ENCODE assay signal across 23 cellular contexts in the genomic region with DNA sequence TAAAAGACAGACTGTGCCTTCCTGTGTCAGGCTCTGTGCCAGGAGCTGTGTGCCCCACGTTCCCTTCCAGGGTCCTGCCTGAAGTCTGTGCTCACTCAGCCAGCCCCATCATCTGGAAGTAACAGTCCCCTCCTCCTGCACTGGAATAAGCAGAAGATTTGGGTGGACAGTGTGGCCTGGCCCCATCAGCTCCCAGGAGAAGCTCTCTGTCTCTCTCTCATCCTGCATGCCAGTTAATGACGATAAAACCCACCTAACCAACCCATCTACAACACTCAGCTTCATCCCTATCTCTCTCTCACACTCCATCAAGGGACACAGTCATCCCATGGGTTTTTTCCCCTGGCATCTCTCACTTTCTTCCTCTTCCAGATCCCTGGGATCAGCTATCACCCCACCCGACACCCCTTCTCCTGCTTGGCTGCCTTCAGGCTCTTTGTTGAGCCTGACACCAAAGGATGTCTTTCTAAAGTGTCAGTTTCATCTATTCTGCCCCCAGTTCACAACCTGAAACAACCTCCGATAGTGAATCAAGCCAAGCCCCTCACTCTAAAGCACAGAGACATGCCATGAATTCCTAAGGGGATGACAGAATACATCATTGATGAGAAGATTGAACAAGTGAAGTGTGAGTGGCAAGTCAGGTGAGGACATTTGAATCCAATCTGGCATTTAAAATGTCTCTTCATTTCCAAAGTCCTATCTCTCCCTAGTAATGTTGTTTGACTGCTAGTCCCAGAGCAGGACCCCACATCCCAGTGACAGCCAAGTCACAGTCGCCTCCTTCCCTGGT.
A peak's percentile ranks its signal among the peaks of the same experiment; 100 is the strongest.
DNase-seq lines count a peak whose midpoint lies in the region; ATAC-seq and TF ChIP-seq lines count a peak whose summit lies in the region.
"Had no signal": no experiment of that assay in that cellular context is flagged by ENCODE, and none has a peak within 500 bp of the region (broad histone marks: within the 10 kb centered on the region; RNA-seq: fewer than 3 reads in every experiment).

No MANE protein-coding gene starts in this region.

- H3K36me3 Mint-ChIP-seq in MCF 10A (ENCODE audit: insufficient read depth, unreplicated experiment) = no peaks in the 10 kb centered on the region
- H3K36me3 Mint-ChIP-seq: CD4-positive, CD25-positive, alpha-beta regulatory T cell had no signal

- H2AFZ ChIP-seq in mammary epithelial cell (ENCODE audit: low read depth, low read length) (peak overlapping the region; percentile 67), neural cell (ENCODE audit: low read depth, low read length) (no peak overlapping the region)

- H3K4me2 ChIP-seq in mammary epithelial cell (ENCODE audit: insufficient read depth, low read depth, low read length) (no peak overlapping the region), neural cell (ENCODE audit: low read length) (no peak overlapping the region)

- no peak overlapping the region for H3K27ac ChIP-seq in breast epithelium
- peak overlapping the region; percentile 63 for H3K27ac ChIP-seq in mammary epithelial cell (ENCODE audit: insufficient read depth, low read depth, low read length)
- peak overlapping the region; percentile 74 for H3K27ac ChIP-seq in neural cell (ENCODE audit: low read length)
- H3K27ac ChIP-seq: 22Rv1 had no signal

- H3K4me1 Mint-ChIP-seq in MCF 10A (ENCODE audit: insufficient read depth, unreplicated experiment) = peaks cover 52% of the 10 kb centered on the region
- H3K4me1 Mint-ChIP-seq: CD4-positive, CD25-positive, alpha-beta regulatory T cell; H9 had no signal

- TF ChIP-seq RAD21 in neural cell (conservative IDR thresholded peaks at IDR 0.05) = no peak

- POLR2A ChIA-PET in MCF 10A (lab: Yijun Ruan, JAX) = interaction anchor here (0.8 to 1.8 kb wide), 2 partner anchors 12 to 37 kb away, joined by 4 to 8 read pairs; no protein-coding TSS in a partner anchor

- peak; percentile 93 for TF ChIP-seq EP300 in neural cell (conservative IDR thresholded peaks at IDR 0.05; ENCODE audit: poor library complexity, severe bottlenecking)

- no peak overlapping the region for H3K4me3 Mint-ChIP-seq in MCF 10A (ENCODE audit: unreplicated experiment)
- H3K4me3 Mint-ChIP-seq: B cell; CD4-positive, CD25-positive, alpha-beta regulatory T cell; H9 had no signal

- H3K27me3 ChIP-seq in breast epithelium = no peaks in the 10 kb centered on the region
- H3K27me3 ChIP-seq in mammary epithelial cell (ENCODE audit: insufficient read depth, low read length) = no peaks in the 10 kb centered on the region
- no peaks in the 10 kb centered on the region for H3K27me3 ChIP-seq in neural cell (ENCODE audit: insufficient read depth, low read depth, low read length)
- H3K27me3 ChIP-seq: MG63 had no signal

- no peak for DNase-seq in MCF 10A (ENCODE audit: unreplicated experiment)
- DNase-seq in breast epithelium (ENCODE audit: low spot score in 2 of 2) = no peak
- DNase-seq in mammary epithelial cell = no peak
- DNase-seq in medulla oblongata (ENCODE audit: extremely low spot score) = no peak
- DNase-seq in DMS 273 treated with DMSO at 0.1 percent for 48 hours (lab: John Stamatoyannopoulos, UW) = no peak
- DNase-seq in activated effector memory CD4-positive, alpha-beta T cell treated with Interleukin-2 at 50 U/mL for 16 hours = no peak
- DNase-seq: CD4-positive, CD25-positive, alpha-beta regulatory T cell; COR-L47; GDM1; H9; Karpas-422; NCI-H1092 treated with DMSO at 0.1 percent for 48 hours; NCI-H146; NCI-H2081 treated with DMSO at 0.1 percent for 48 hours; NCI-H510A; NCI-H774; SIG-M5 had no signal

- H3K27ac Mint-ChIP-seq in MCF 10A (ENCODE audit: low read depth, unreplicated experiment) = peak overlapping the region; percentile 78
- H3K27ac Mint-ChIP-seq: B cell; CD4-positive, CD25-positive, alpha-beta regulatory T cell; H9 had no signal

- no peaks in the 10 kb centered on the region for H3F3A ChIP-seq in neural cell (ENCODE audit: insufficient read depth, low read length, poor library complexity, severe bottlenecking)

- no peak for ATAC-seq in GM21515 (IDR thresholded peaks at IDR 0.05; ENCODE audit: unreplicated experiment)
- ATAC-seq: SK-N-SH treated with all-trans-retinoic acid at 6 μM for 48 hours had no signal

- no peak for TF ChIP-seq CTCF in MCF 10A (IDR thresholded peaks at IDR 0.05; ENCODE audit: unreplicated experiment)
- no peak for TF ChIP-seq CTCF in breast epithelium (IDR thresholded peaks at IDR 0.05)
- no peak for TF ChIP-seq CTCF in mammary epithelial cell (conservative IDR thresholded peaks at IDR 0.05 in 1 of 2, IDR thresholded peaks at IDR 0.05 in 1 of 2; ENCODE audit: extremely low read depth in 1 of 2, insufficient read depth in 1 of 2, low read depth in 1 of 2, low read length in 2 of 2)
- no peak for TF ChIP-seq CTCF in neural cell (IDR thresholded peaks at IDR 0.05; ENCODE audit: poor library complexity, severe bottlenecking)

- in situ Hi-C loops in mammary epithelial cell (cut with MboI; ENCODE audit: low sequenced_read_pairs in 2 of 2) = loop anchor here in 1 of 2 donors (5.0 kb wide), 1 partner anchor 83 kb away; no protein-coding TSS in a partner anchor

- no peaks in the 10 kb centered on the region for H3K9me3 ChIP-seq in breast epithelium
- no peaks in the 10 kb centered on the region for H3K9me3 ChIP-seq in mammary epithelial cell (replicated peaks; ENCODE audit: insufficient read depth, low read length)
- H3K9me3 ChIP-seq in neural cell (ENCODE audit: low read length) = no peaks in the 10 kb centered on the region
- H3K9me3 ChIP-seq: MG63 had no signal

- dilution Hi-C loops in mammary epithelial cell (cut with HindIII; ENCODE audit: low sequenced_read_pairs) = no loop called here

- no peaks in the 10 kb centered on the region for H3K9me2 ChIP-seq in neural cell (ENCODE audit: insufficient read depth, low read length)

- intact Hi-C loops in MCF 10A (cut with micrococcal nuclease) (loop anchor here (2.0 kb wide), 1 partner anchor 37 kb away; no protein-coding TSS in a partner anchor), breast epithelium (cut with DNase I; ENCODE audit: low total_unique reads) (no loop called here), mammary epithelial cell (cut with micrococcal nuclease) (loop anchor here (1.0 kb wide), 1 partner anchor 37 kb away; no protein-coding TSS in a partner anchor)

- no peak for TF ChIP-seq POLR2A in breast epithelium (IDR thresholded peaks at IDR 0.05)

- 100% methylated on average over 4 of the region's 5 CpGs for WGBS in mammary epithelial cell (ENCODE audit: low coverage, missing lambda C conversion rate)

- no peaks in the 10 kb centered on the region for H4K20me1 ChIP-seq in mammary epithelial cell (ENCODE audit: insufficient read depth, low read length)
- no peaks in the 10 kb centered on the region for H4K20me1 ChIP-seq in neural cell (ENCODE audit: insufficient read depth)

- H3K4me1 ChIP-seq in breast epithelium (no peaks in the 10 kb centered on the region), mammary epithelial cell (ENCODE audit: insufficient read depth, low read length) (peaks cover 50% of the 10 kb centered on the region)

- CTCF ChIA-PET in MCF 10A (lab: Yijun Ruan, JAX) (interaction anchor here (0.9 kb wide), 2 partner anchors 12 to 358 kb away, joined by 3 to 5 read pairs; no protein-coding TSS in a partner anchor), mammary epithelial cell (lab: Charles Lee; ENCODE audit: low non-redundant PET) (no interaction called here)

- H3K4me3 ChIP-seq in breast epithelium (no peak overlapping the region), mammary epithelial cell (replicated peaks in 1 of 3; ENCODE audit: insufficient read depth in 1 of 3, low read depth in 2 of 3, low read length in 3 of 3) (no peak overlapping the region), neural cell (ENCODE audit: low read length) (peak overlapping the region; percentile 49)
- H3K4me3 ChIP-seq: MG63 had no signal

- H3K9me3 Mint-ChIP-seq in MCF 10A (ENCODE audit: unreplicated experiment) = no peaks in the 10 kb centered on the region
- H3K9me3 Mint-ChIP-seq: CD4-positive, CD25-positive, alpha-beta regulatory T cell; H9 had no signal

- no peaks in the 10 kb centered on the region for H3K27me3 Mint-ChIP-seq in MCF 10A (ENCODE audit: insufficient read depth, unreplicated experiment)
- H3K27me3 Mint-ChIP-seq: B cell had no signal

- H3K9ac ChIP-seq in mammary epithelial cell (ENCODE audit: insufficient read depth, low read length) (no peak overlapping the region), neural cell (ENCODE audit: low read length) (peak overlapping the region; percentile 42)

- H3K79me2 ChIP-seq in mammary epithelial cell (ENCODE audit: insufficient read depth, low read length) (no peaks in the 10 kb centered on the region), neural cell (replicated peaks; ENCODE audit: insufficient read depth, low read length) (no peaks in the 10 kb centered on the region)

- BruUV-seq in MCF 10A (replicated peaks; lab: Mats Ljungman, UMichigan) = no TSS peak
- BruUV-seq in mammary epithelial cell (replicated peaks; lab: Mats Ljungman, UMichigan) = no TSS peak

- H3K36me3 ChIP-seq in breast epithelium (no peaks in the 10 kb centered on the region), mammary epithelial cell (ENCODE audit: insufficient read depth, low read length) (no peaks in the 10 kb centered on the region), neural cell (ENCODE audit: insufficient read depth, low read length) (no peaks in the 10 kb centered on the region)
- H3K36me3 ChIP-seq: MG63 had no signal

TF ChIP-seq in neural cell, 6 proteins besides CTCF, POLR2A, EP300 and RAD21 (continues in another document):
- TF ChIP-seq POLR2AphosphoS5 (IDR thresholded peaks at IDR 0.05) = peak; percentile 76

Comparison
In these comparisons a context has a peak if more than half of its experiments do, and no peak if none do; other contexts are left out.
1. H3K27ac ChIP-seq: peak in mammary epithelial cell (single experiment) and neural cell (single experiment); none in breast epithelium (0 of 2).